In genomic region chr10:121073743-121074142, GRCh38 we compare ENCODE assay signal across 21 cellular contexts.
A peak's percentile ranks its signal among the peaks of the same experiment; 100 is the strongest.
DNase-seq lines count a peak whose midpoint lies in the region; ATAC-seq, FAIRE-seq and TF ChIP-seq lines count a peak whose summit lies in the region.
"Had no signal": no experiment of that assay in that cellular context is flagged by ENCODE, and none has a peak within 500 bp of the region (broad histone marks: within the 10 kb centered on the region; RNA-seq: fewer than 3 reads in every experiment).

No MANE protein-coding gene starts in this region.

- no peaks in the 10 kb centered on the region for H3K9me2 ChIP-seq in SK-N-SH

- H4K20me1 ChIP-seq in SK-N-SH (ENCODE audit: insufficient read depth) = no peaks in the 10 kb centered on the region

- no peaks in the 10 kb centered on the region for H3K36me3 Mint-ChIP-seq in stimulated activated memory B cell treated with anti-CD40 and anti-IgM and Interleukin-4, amounts not matched to agents 10 μg/mL and 1 μg/mL and 100 μg/mL, for 72 hours
- H3K36me3 Mint-ChIP-seq in CD8-positive, alpha-beta memory T cell = no peaks in the 10 kb centered on the region
- no peaks in the 10 kb centered on the region for H3K36me3 Mint-ChIP-seq in endothelial cell (ENCODE audit: low read depth, unreplicated experiment)
- H3K36me3 Mint-ChIP-seq: CD4-positive, alpha-beta memory T cell had no signal

- H3K4me3 ChIP-seq in BE2C (ENCODE audit: low read depth, low read length) (no peak overlapping the region), SK-N-SH (ENCODE audit: low read depth in 2 of 2, low read length in 1 of 2) (no peak overlapping the region), muscle layer of colon (ENCODE audit: low read depth in 1 of 2, low read length in 2 of 2) (no peak overlapping the region)
- no peak overlapping the region for H3K4me3 ChIP-seq in CD8-positive, alpha-beta memory T cell (ENCODE audit: low read length)
- H3K4me3 ChIP-seq: A549 had no signal

- no peak overlapping the region for H2AFZ ChIP-seq in SK-N-SH (ENCODE audit: low read depth)

- TF ChIP-seq CTCF in BE2C (IDR thresholded peaks at IDR 0.05; ENCODE audit: low read depth, low read length) (no peak), SK-N-SH (IDR thresholded peaks at IDR 0.05) (no peak), endothelial cell (IDR thresholded peaks at IDR 0.05; ENCODE audit: unreplicated experiment) (no peak)

- CTCF ChIA-PET in SK-N-SH (lab: Yijun Ruan, JAX) = interaction anchor here (0.5 to 1.4 kb wide), 3 partner anchors 15 to 661 kb away, joined by 3 to 6 read pairs (median 3); no protein-coding TSS in a partner anchor
- CTCF ChIA-PET in CD8-positive, alpha-beta memory T cell (lab: Charles Lee) = no interaction called here

- peak in 1 of 2 experiments; percentile 43; a peak in 1 of 4 replicates for TF ChIP-seq EP300 in SK-N-SH (IDR thresholded peaks at IDR 0.05; ENCODE audit: borderline replicate concordance in 1 of 2, low read depth in 1 of 2, low read length in 1 of 2)

- H3K4me1 ChIP-seq in BE2C (peaks cover 5% of the 10 kb centered on the region), SK-N-SH (ENCODE audit: control insufficient read depth in 1 of 2, insufficient read depth in 2 of 2, low read depth in 1 of 2, low read length in 1 of 2) (peaks cover 0 to 5% of the 10 kb centered on the region in 2 experiments; a peak in 1 of 4 replicates), muscle layer of colon (ENCODE audit: insufficient read depth, low read length) (peaks cover 92% of the 10 kb centered on the region)
- H3K4me1 ChIP-seq in CD8-positive, alpha-beta memory T cell (ENCODE audit: insufficient read depth, low read length) = no peaks in the 10 kb centered on the region
- H3K4me1 ChIP-seq: A549 had no signal

- POLR2A ChIA-PET in SK-N-SH (lab: Yijun Ruan, JAX) = no interaction called here
- POLR2A ChIA-PET in CD8-positive, alpha-beta memory T cell (lab: Charles Lee) = no interaction called here

- H3K4me2 ChIP-seq in SK-N-SH = no peak overlapping the region
- H3K4me2 ChIP-seq: A549 had no signal

- no peaks in the 10 kb centered on the region for H3K36me3 ChIP-seq in BE2C
- H3K36me3 ChIP-seq in SK-N-SH (replicated peaks in 1 of 2; ENCODE audit: control insufficient read depth in 1 of 2, insufficient read depth in 2 of 2, low read length in 1 of 2) = no peaks in the 10 kb centered on the region
- no peaks in the 10 kb centered on the region for H3K36me3 ChIP-seq in muscle layer of colon (ENCODE audit: insufficient read depth, low read length)
- H3K36me3 ChIP-seq in CD8-positive, alpha-beta memory T cell (ENCODE audit: insufficient read depth, low read length) = no peaks in the 10 kb centered on the region

- no peaks in the 10 kb centered on the region for H3K9me3 ChIP-seq in BE2C
- no peaks in the 10 kb centered on the region for H3K9me3 ChIP-seq in SK-N-SH
- H3K9me3 ChIP-seq in muscle layer of colon (ENCODE audit: low read length) = no peaks in the 10 kb centered on the region
- H3K9me3 ChIP-seq in CD8-positive, alpha-beta memory T cell (ENCODE audit: low read length) = no peaks in the 10 kb centered on the region
- H3K9me3 ChIP-seq: A549, Caco-2 had no signal

- H3K27me3 Mint-ChIP-seq in stimulated activated memory B cell treated with anti-CD40 and anti-IgM and Interleukin-4, amounts not matched to agents 10 μg/mL and 1 μg/mL and 100 μg/mL, for 72 hours = peaks cover 13% of the 10 kb centered on the region
- H3K27me3 Mint-ChIP-seq in CD8-positive, alpha-beta memory T cell = peaks cover 2 to 4% of the 10 kb centered on the region in 2 donors
- H3K27me3 Mint-ChIP-seq in endothelial cell (ENCODE audit: unreplicated experiment) = no peaks in the 10 kb centered on the region
- H3K27me3 Mint-ChIP-seq: CD4-positive, alpha-beta memory T cell had no signal

- TF ChIP-seq RAD21 in SK-N-SH (IDR thresholded peaks at IDR 0.05; ENCODE audit: low read length) = no peak

- no peaks in the 10 kb centered on the region for H3K27me3 ChIP-seq in BE2C
- no peaks in the 10 kb centered on the region for H3K27me3 ChIP-seq in SK-N-SH (ENCODE audit: insufficient read depth)
- no peaks in the 10 kb centered on the region for H3K27me3 ChIP-seq in muscle layer of colon (ENCODE audit: control insufficient read depth in 1 of 2, insufficient read depth in 2 of 2, low read length in 2 of 2)
- no peaks in the 10 kb centered on the region for H3K27me3 ChIP-seq in CD8-positive, alpha-beta memory T cell (ENCODE audit: insufficient read depth, low read length, poor library complexity, severe bottlenecking)

- H3F3A ChIP-seq in SK-N-SH (replicated peaks; ENCODE audit: insufficient read depth) = no peaks in the 10 kb centered on the region

- no peaks in the 10 kb centered on the region for H3K79me2 ChIP-seq in SK-N-SH (ENCODE audit: insufficient read depth)

- FAIRE-seq in HTR-8/SVneo (lab: Jason Lieb, UNC) = no peak
- FAIRE-seq: A549, G401.6, GM12892 had no signal

- H3K4me1 Mint-ChIP-seq in stimulated activated memory B cell treated with anti-CD40 and anti-IgM and Interleukin-4, amounts not matched to agents 10 μg/mL and 1 μg/mL and 100 μg/mL, for 72 hours = no peaks in the 10 kb centered on the region
- H3K4me1 Mint-ChIP-seq in CD8-positive, alpha-beta memory T cell = no peaks in the 10 kb centered on the region
- H3K4me1 Mint-ChIP-seq in endothelial cell (ENCODE audit: unreplicated experiment) = no peaks in the 10 kb centered on the region
- H3K4me1 Mint-ChIP-seq: CD4-positive, alpha-beta memory T cell had no signal

- peak; percentile 4 for ATAC-seq in stimulated activated memory B cell treated with anti-CD40 and anti-IgM and Interleukin-4, amounts not matched to agents 10 μg/mL and 1 μg/mL and 100 μg/mL, for 72 hours
- ATAC-seq: A549 had no signal

- no peaks in the 10 kb centered on the region for H3K9me3 Mint-ChIP-seq in stimulated activated memory B cell treated with anti-CD40 and anti-IgM and Interleukin-4, amounts not matched to agents 10 μg/mL and 1 μg/mL and 100 μg/mL, for 72 hours
- H3K9me3 Mint-ChIP-seq in CD8-positive, alpha-beta memory T cell = peaks cover 0 to 5% (median 0%) of the 10 kb centered on the region in 5 donors
- H3K9me3 Mint-ChIP-seq in endothelial cell (ENCODE audit: unreplicated experiment) = no peaks in the 10 kb centered on the region

- WGBS in SK-N-SH (ENCODE audit: low lambda C conversion rate) = 19% methylated on average over 5 of the region's 5 CpGs

- H3K27ac ChIP-seq in SK-N-SH (ENCODE audit: low read depth in 2 of 2, low read length in 1 of 2) (no peak overlapping the region), muscle layer of colon (ENCODE audit: low read depth, low read length) (peak overlapping the region; percentile 2)
- no peak overlapping the region for H3K27ac ChIP-seq in CD8-positive, alpha-beta memory T cell (ENCODE audit: low read depth, low read length)
- H3K27ac ChIP-seq: A549 had no signal

- DNase-seq in BE2C = peak; percentile 31
- peak; percentile 22 for DNase-seq in SK-N-SH
- DNase-seq in HTR-8/SVneo (ENCODE audit: insufficient read length, low spot score) = no peak
- no peak for DNase-seq in CD8-positive, alpha-beta memory T cell
- DNase-seq in endothelial cell (ENCODE audit: low spot score) = no peak
- DNase-seq: 8988T; ACHN; AML-193; C1 segment of cervical spinal cord; Caco-2; CD4-positive, alpha-beta memory T cell; DMS153; DND-41; GOT3; H7; HCEC 1CT had no signal

- no peak overlapping the region for H3K27ac Mint-ChIP-seq in stimulated activated memory B cell treated with anti-CD40 and anti-IgM and Interleukin-4, amounts not matched to agents 10 μg/mL and 1 μg/mL and 100 μg/mL, for 72 hours
- no peak overlapping the region for H3K27ac Mint-ChIP-seq in CD8-positive, alpha-beta memory T cell
- no peak overlapping the region for H3K27ac Mint-ChIP-seq in endothelial cell (ENCODE audit: unreplicated experiment)
- H3K27ac Mint-ChIP-seq: CD4-positive, alpha-beta memory T cell had no signal

- H3K4me3 Mint-ChIP-seq in stimulated activated memory B cell treated with anti-CD40 and anti-IgM and Interleukin-4, amounts not matched to agents 10 μg/mL and 1 μg/mL and 100 μg/mL, for 72 hours = no peak overlapping the region
- no peak overlapping the region for H3K4me3 Mint-ChIP-seq in CD8-positive, alpha-beta memory T cell
- no peak overlapping the region for H3K4me3 Mint-ChIP-seq in endothelial cell (ENCODE audit: unreplicated experiment)
- H3K4me3 Mint-ChIP-seq: CD4-positive, alpha-beta memory T cell had no signal

- no peak overlapping the region for H3K9ac ChIP-seq in SK-N-SH
- H3K9ac ChIP-seq in muscle layer of colon (ENCODE audit: low read length) = no peak overlapping the region

TF ChIP-seq in SK-N-SH, 30 proteins besides CTCF, POLR2A, EP300 and RAD21:
- peak; percentile 61; the same call in 1 of the 2 replicates for TF ChIP-seq MXI1 (IDR thresholded peaks at IDR 0.05; ENCODE audit: low read depth, low read length)
- no peak for TF ChIP-seq EZH2phosphoT487 (IDR thresholded peaks at IDR 0.05; ENCODE audit: borderline replicate concordance, low read depth)
- TF ChIP-seq RCOR1 (IDR thresholded peaks at IDR 0.05; ENCODE audit: low read length) = peak; percentile 56
TF ChIP-seq in SK-N-SH: peak in this region for 2.

Comparison
In these comparisons a context has a peak if more than half of its experiments do, and no peak if none do; other contexts are left out.
1. DNase-seq: peak in BE2C (single experiment) and SK-N-SH (single experiment); none in HTR-8/SVneo (single experiment), CD8-positive, alpha-beta memory T cell (0 of 5) and endothelial cell (single experiment).